In genomic region chr1:116597388-116597787, GRCh38 we compare ENCODE assay signal across 8 cellular contexts. TPM values are rescaled to one million over a fixed set of nuclear protein-coding genes. Genes with fewer than 3 reads are reported as not detected.
DNase-seq lines count a peak whose midpoint lies in the region; ATAC-seq and TF ChIP-seq lines count a peak whose summit lies in the region.
"Not testable (repeated sequence)": the region's sequence is repeated elsewhere in the genome, so short reads cannot be mapped to it uniquely, and the experiment has no call there.

No MANE protein-coding gene starts in this region.

- H3K9me3 ChIP-seq in Caco-2; mucosa of rectum (ENCODE audit: control insufficient read depth in 2 of 2, low read length in 2 of 2): not testable (repeated sequence)

- CTCF ChIA-PET in Caco-2 (lab: Charles Lee): not testable (repeated sequence)

- not testable (repeated sequence) for H3K27me3 Mint-ChIP-seq in Caco-2 (ENCODE audit: insufficient read depth, unreplicated experiment)

- not testable (repeated sequence) for H3K4me1 ChIP-seq in Caco-2
- H3K4me1 ChIP-seq in mucosa of rectum (ENCODE audit: control insufficient read depth in 2 of 2, insufficient read depth in 2 of 2, low read length in 2 of 2): peaks cover 14 to 37% of the 10 kb centered on the region in 2 donors

- not testable (repeated sequence) for H3K36me3 ChIP-seq in Caco-2 (ENCODE audit: control insufficient read depth, insufficient read depth, low read length); mucosa of rectum (ENCODE audit: control insufficient read depth in 2 of 2, insufficient read depth in 2 of 2, low read length in 2 of 2)

- peak overlapping the region; percentile 7 for H3K4me3 Mint-ChIP-seq in Caco-2 (ENCODE audit: unreplicated experiment)

- POLR2A ChIA-PET in Caco-2 (lab: Charles Lee): not testable (repeated sequence)

- H3K9me3 Mint-ChIP-seq in Caco-2 (ENCODE audit: unreplicated experiment): not testable (repeated sequence)

- H3K4me1 Mint-ChIP-seq in Caco-2 (ENCODE audit: low read depth, unreplicated experiment): not testable (repeated sequence)

- not testable (repeated sequence) for H3K36me3 Mint-ChIP-seq in Caco-2 (ENCODE audit: insufficient read depth, unreplicated experiment)

- not testable (repeated sequence) for TF ChIP-seq CTCF in Caco-2 (IDR thresholded peaks at IDR 0.05; ENCODE audit: insufficient read depth in 1 of 2, low read depth in 1 of 2, low read length in 1 of 2, severe bottlenecking in 1 of 2, unreplicated experiment in 1 of 2)

- H3K27ac Mint-ChIP-seq in Caco-2 (ENCODE audit: unreplicated experiment): not testable (repeated sequence)

- DNase-seq in Caco-2: not testable (repeated sequence)

- not testable (repeated sequence) for H3K27me3 ChIP-seq in Caco-2 (replicated peaks; ENCODE audit: control insufficient read depth, insufficient read depth, low read length); mucosa of rectum (ENCODE audit: control insufficient read depth in 2 of 2, insufficient read depth in 2 of 2, low read length in 2 of 2)

- not testable (repeated sequence) for H3K4me3 ChIP-seq in Caco-2 (ENCODE audit: low read depth, low read length); mucosa of rectum (ENCODE audit: low read length in 2 of 2)

- BruUV-seq in Caco-2 (replicated peaks; lab: Mats Ljungman, UMichigan): not testable (repeated sequence)

- peak overlapping the region; percentile 32 to 41 for H3K27ac ChIP-seq in mucosa of rectum (ENCODE audit: low read depth in 2 of 2, low read length in 2 of 2)

- H3K9ac ChIP-seq in mucosa of rectum (ENCODE audit: low read depth in 1 of 2, low read length in 2 of 2): not testable (repeated sequence)

- intact Hi-C loops in Caco-2 (cut with micrococcal nuclease; ENCODE audit: unreplicated experiment): not testable (repeated sequence)

- ATAC-seq in GM18870 (IDR thresholded peaks at IDR 0.05; ENCODE audit: unreplicated experiment) (peak; percentile 79), GM19463 (IDR thresholded peaks at IDR 0.05; ENCODE audit: unreplicated experiment) (peak; percentile 84), GM21786 (IDR thresholded peaks at IDR 0.05; ENCODE audit: unreplicated experiment) (peak; percentile 75), HG02943 (IDR thresholded peaks at IDR 0.05; ENCODE audit: low read depth, unreplicated experiment) (peak; percentile 67), HG03196 (IDR thresholded peaks at IDR 0.05; ENCODE audit: unreplicated experiment) (peak; percentile 47), HG03575 (IDR thresholded peaks at IDR 0.05; ENCODE audit: extremely low read depth, insufficient number of reproducible peaks, low FRiP score, unreplicated experiment) (peak; percentile 56)

RNA-seq across cellular contexts. Expression of gene CD58, which starts 26.6 kb away (rescaled TPM):
- 5.6 and 7.6 TPM in 2 replicates for total RNA-seq in Caco-2 (2022)
